In genomic region chr10:113241966-113242365, GRCh38 we compare ENCODE assay signal across 22 cellular contexts.
"Had no signal": no experiment of that assay in that cellular context is flagged by ENCODE, and none has a peak within 500 bp of the region (broad histone marks: within the 10 kb centered on the region; RNA-seq: fewer than 3 reads in every experiment).

No MANE protein-coding gene starts in this region.

- H3K27me3 ChIP-seq: colonic mucosa, gastroesophageal sphincter, heart right ventricle, left lung had no signal

- H3K9me3 Mint-ChIP-seq: dendritic cell treated with granulocyte-macrophage colony-stimulating factor and Interleukin-4, amounts not matched to agents 40 ng/mL and 50 ng/mL, for 4 days; effector memory CD8-positive, alpha-beta T cell; endodermal cell; naive thymus-derived CD4-positive, alpha-beta T cell had no signal

- H3K27ac Mint-ChIP-seq: dendritic cell treated with granulocyte-macrophage colony-stimulating factor and Interleukin-4, amounts not matched to agents 40 ng/mL and 50 ng/mL, for 4 days; effector memory CD8-positive, alpha-beta T cell; endodermal cell; naive thymus-derived CD4-positive, alpha-beta T cell had no signal

- H3K36me3 ChIP-seq: colonic mucosa, esophagus squamous epithelium, gastroesophageal sphincter, heart right ventricle, left lung, lower lobe of right lung had no signal

- H3K4me1 ChIP-seq: colonic mucosa, esophagus squamous epithelium, gastroesophageal sphincter, left lung, lower lobe of right lung had no signal

- H3K9me3 ChIP-seq: colonic mucosa, esophagus squamous epithelium, gastroesophageal sphincter, heart right ventricle, left lung, lower lobe of right lung had no signal

- H3K4me1 Mint-ChIP-seq: endodermal cell had no signal

- ATAC-seq: effector memory CD8-positive, alpha-beta T cell; esophagus mucosa; gastroesophageal sphincter; heart right ventricle; left cardiac atrium; left lung; left ventricle myocardium superior; lower lobe of right lung; naive thymus-derived CD4-positive, alpha-beta T cell had no signal

- H3K4me3 ChIP-seq: colonic mucosa, esophagus squamous epithelium, gastroesophageal sphincter, heart right ventricle, left lung, lower lobe of right lung had no signal

- DNase-seq: colonic mucosa; cortex of kidney; effector CD8-positive, alpha-beta T cell; effector memory CD8-positive, alpha-beta T cell; endodermal cell; erythroblast; esophagus squamous epithelium; foreskin fibroblast; foreskin melanocyte; heart right ventricle; hippocampal formation; left cardiac atrium; left lung; left ventricle myocardium superior; lower lobe of right lung; mesenchymal stem cell; midbrain had no signal

- H3K27ac ChIP-seq: colonic mucosa, epithelial cell of prostate, esophagus squamous epithelium, gastroesophageal sphincter, heart right ventricle, left lung, lower lobe of right lung had no signal

- H3K4me3 Mint-ChIP-seq: dendritic cell treated with granulocyte-macrophage colony-stimulating factor and Interleukin-4, amounts not matched to agents 40 ng/mL and 50 ng/mL, for 4 days; effector memory CD8-positive, alpha-beta T cell; endodermal cell had no signal

- H3K36me3 Mint-ChIP-seq: naive thymus-derived CD4-positive, alpha-beta T cell had no signal
